ENCODE assay signal across 23 cellular contexts in the genomic region with DNA sequence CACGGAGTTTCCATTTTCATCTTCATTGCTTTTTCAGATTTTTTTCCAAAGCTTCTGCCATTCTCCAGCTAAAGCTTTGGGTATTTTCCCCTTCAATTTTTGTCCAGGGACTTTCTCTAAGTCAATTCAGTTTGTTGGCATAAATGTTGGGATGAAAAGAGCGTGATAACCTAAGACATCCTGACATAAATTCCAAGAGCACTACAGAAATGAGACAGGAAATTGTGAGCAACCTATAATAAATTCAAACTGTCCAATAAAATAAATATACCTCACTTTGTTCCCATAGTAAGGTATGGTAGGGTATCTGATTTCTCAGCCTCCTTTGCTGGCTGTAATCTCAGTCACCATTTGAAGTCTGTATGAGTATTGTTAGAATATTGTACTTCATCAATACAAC. TPM values are rescaled to one million over a fixed set of nuclear protein-coding genes. Genes with fewer than 3 reads are reported as not detected.
"Had no signal": no experiment of that assay in that cellular context is flagged by ENCODE, and none has a peak within 500 bp of the region (broad histone marks: within the 10 kb centered on the region; RNA-seq: fewer than 3 reads in every experiment).

No MANE protein-coding gene starts in this region.

- FAIRE-seq: pancreas, small intestine had no signal

- ATAC-seq: mucosa of descending colon; naive thymus-derived CD4-positive, alpha-beta T cell; natural killer cell treated with Interleukin-12 subunit alpha and Interleukin-12 subunit beta and Interleukin-15 and Interleukin-18, amount 100 ng/mL, for 72 hours; pancreas; right cardiac atrium; sciatic nerve; stimulated activated effector memory CD8-positive, alpha-beta T cell treated with anti-CD3 and anti-CD28 coated beads, Interleukin-12 subunit alpha, Interleukin-12 subunit beta, amount 100 ng/mL, for 72 hours; stimulated activated naive CD8-positive, alpha-beta T cell treated with anti-CD3 and anti-CD28 coated beads, Interleukin-15, amount 100 ng/mL, for 72 hours had no signal

- H3K4me1 ChIP-seq: left ventricle myocardium inferior, pancreas, prostate gland, spleen, uterus had no signal

- H2AFZ ChIP-seq: hepatocyte had no signal

- DNase-seq: islet precursor cell; left ventricle myocardium inferior; midbrain; mucosa of descending colon; naive thymus-derived CD4-positive, alpha-beta T cell; pancreas; posterior cingulate gyrus; retina; right cardiac atrium; small intestine; spleen; stimulated activated CD4-positive, alpha-beta T cell treated with anti-CD3 and anti-CD28 coated beads, Interleukin-4, amount 100 ng/mL, for 24 hours; stimulated activated naive CD4-positive, alpha-beta T cell; stimulated activated naive CD8-positive, alpha-beta T cell treated with anti-CD3 and anti-CD28 coated beads, Interleukin-15, amount 100 ng/mL, for 72 hours; substantia nigra; uterus had no signal

- H3K4me2 ChIP-seq: hepatocyte had no signal

- H3K4me3 ChIP-seq: hepatocyte, left ventricle myocardium inferior, lung, mucosa of descending colon, pancreas, prostate gland, spleen, tibial nerve, uterus had no signal

- H3K27me3 ChIP-seq: hepatocyte, pancreas, tibial nerve, uterus had no signal

- H3K27ac ChIP-seq: hepatocyte, left ventricle myocardium inferior, pancreas, prostate gland, spleen, tibial nerve, uterus had no signal

- H3K9me3 ChIP-seq: left ventricle myocardium inferior, mucosa of descending colon, pancreas, prostate gland, spleen, tibial nerve, uterus had no signal

- H3K36me3 ChIP-seq: left ventricle myocardium inferior, pancreas, prostate gland, spleen, tibial nerve, uterus had no signal

RNA-seq across cellular contexts. Expression of a gene that starts 8.4 kb away (rescaled TPM):
- total RNA-seq: naive thymus-derived CD4-positive, alpha-beta T cell; natural killer cell treated with Interleukin-12 subunit alpha and Interleukin-12 subunit beta and Interleukin-15 and Interleukin-18, amount 100 ng/mL, for 72 hours had no signal
- polyA plus RNA-seq: naive thymus-derived CD4-positive, alpha-beta T cell had no signal
